Comparison of ENCODE assay signal across 30 cellular contexts in the genomic region with DNA sequence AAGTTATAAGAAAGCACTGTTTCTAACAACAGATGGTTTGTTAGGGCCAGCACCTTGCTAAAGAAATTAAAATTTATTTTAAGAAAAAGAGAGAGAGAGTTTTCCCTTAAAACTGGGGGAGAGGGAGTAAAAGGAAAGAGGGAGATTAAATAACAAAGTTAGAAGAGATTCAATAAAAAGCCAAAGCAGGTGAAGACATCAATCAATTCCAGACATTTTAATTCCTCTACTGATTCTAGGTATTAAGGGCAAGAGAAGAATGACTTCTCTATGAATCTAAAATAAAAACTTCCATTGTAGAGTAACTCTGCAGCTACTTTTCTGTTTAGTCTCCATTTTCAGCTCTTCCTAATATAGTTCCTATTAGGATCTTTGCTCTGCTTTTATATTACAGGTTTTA.
"Had no signal": no experiment of that assay in that cellular context is flagged by ENCODE, and none has a peak within 500 bp of the region (broad histone marks: within the 10 kb centered on the region; RNA-seq: fewer than 3 reads in every experiment).

No MANE protein-coding gene starts in this region.

- ATAC-seq: activated CD4-positive, alpha-beta T cell treated with anti-CD3 and anti-CD28 coated beads for 36 hours; activated CD4-positive, CD25-positive, alpha-beta regulatory T cell treated with anti-CD3 and anti-CD28 coated beads, Interleukin-2, amount 50 U/mL, for 24 hours; activated CD8-positive, alpha-beta memory T cell treated with anti-CD3 and anti-CD28 coated beads, Interleukin-2, amount 10 ng/mL, durations not matched to agents 7 days and 5 days; activated CD8-positive, alpha-beta T cell treated with anti-CD3 and anti-CD28 coated beads, Interleukin-2, amount 10 ng/mL, durations not matched to agents 7 days and 5 days; activated naive CD8-positive, alpha-beta T cell treated with anti-CD3 and anti-CD28 coated beads, Interleukin-2, amount 50 U/mL, for 24 hours; WTC11 had no signal

- H3K27me3 ChIP-seq: ascending aorta, cardiac muscle cell had no signal

- H3K27ac ChIP-seq: ascending aorta, cardiac muscle cell, WERI-Rb-1 had no signal

- H3K9me3 ChIP-seq: ascending aorta had no signal

- H3K4me1 ChIP-seq: ascending aorta had no signal

- DNase-seq: activated CD4-positive, alpha-beta memory T cell treated with anti-CD3 and anti-CD28 coated beads, Interleukin-2, amount 10 ng/mL, durations not matched to agents 7 days and 5 days; activated CD4-positive, alpha-beta T cell treated with anti-CD3 and anti-CD28 coated beads for 1 hour; activated CD4-positive, alpha-beta T cell treated with anti-CD3 and anti-CD28 coated beads for 36 hours; activated CD4-positive, alpha-beta T cell treated with anti-CD3 and anti-CD28 coated beads for 48 hours; activated CD4-positive, alpha-beta T cell treated with anti-CD3 and anti-CD28 coated beads, Interleukin-2, amount 10 ng/mL, durations not matched to agents 7 days and 5 days; activated CD4-positive, alpha-beta T cell treated with anti-CD3 and anti-CD28 coated beads, Interleukin-2, amount 50 U/mL, for 48 hours; activated CD4-positive, CD25-positive, alpha-beta regulatory T cell; activated CD8-positive, alpha-beta memory T cell treated with anti-CD3 and anti-CD28 coated beads for 24 hours; activated CD8-positive, alpha-beta memory T cell treated with anti-CD3 and anti-CD28 coated beads, Interleukin-2, amount 10 ng/mL, durations not matched to agents 7 days and 5 days; activated CD8-positive, alpha-beta memory T cell treated with anti-CD3 and anti-CD28 coated beads, Interleukin-2, amount 50 U/mL, for 48 hours; activated CD8-positive, alpha-beta T cell treated with anti-CD3 and anti-CD28 coated beads, Interleukin-2, amount 10 ng/mL, durations not matched to agents 7 days and 5 days; activated effector memory CD4-positive, alpha-beta T cell treated with Interleukin-2 at 50 U/mL for 16 hours; activated gamma-delta T cell; activated naive CD4-positive, alpha-beta T cell treated with anti-CD3 and anti-CD28 coated beads, Interleukin-2, amount 10 ng/mL, durations not matched to agents 7 days and 5 days; activated naive CD4-positive, alpha-beta T cell treated with Interleukin-2 at 50 U/mL for 16 hours; activated naive CD8-positive, alpha-beta T cell treated with anti-CD3 and anti-CD28 coated beads, Interleukin-2, amount 10 ng/mL, durations not matched to agents 7 days and 5 days; activated naive CD8-positive, alpha-beta T cell treated with anti-CD3 and anti-CD28 coated beads, Interleukin-2, amount 50 U/mL, for 24 hours; activated T-cell treated with anti-CD3 and anti-CD28 coated beads, Interleukin-2, amount 50 U/mL, for 24 hours; activated T-cell treated with anti-CD3 and anti-CD28 coated beads, Interleukin-2, amount 50 U/mL, for 48 hours; amygdala; anterior cingulate cortex; caudate nucleus; cerebellar nuclear complex; T-helper 2 cell; T-helper 9 cell; WERI-Rb-1 had no signal

- H3K4me3 ChIP-seq: ascending aorta, cardiac muscle cell had no signal

- H3K36me3 ChIP-seq: ascending aorta, cardiac muscle cell, WERI-Rb-1 had no signal
